8 cellular contexts compared by ENCODE assay signal in genomic region chr2:231104115-231104713, GRCh38. TPM values are rescaled to one million over a fixed set of nuclear protein-coding genes. Genes with fewer than 3 reads are reported as not detected.
DNase-seq lines count a peak whose midpoint lies in the region; ATAC-seq and TF ChIP-seq lines count a peak whose summit lies in the region.

No MANE protein-coding gene starts in this region.

- intact Hi-C loops in mucosa of descending colon (cut with DNase I, micrococcal nuclease) = loop anchor here in 1 of 2 donors (10.0 kb wide), 1 partner anchor 311 kb away; no protein-coding TSS in a partner anchor

- no peaks in the 10 kb centered on the region for H3K27me3 ChIP-seq in endodermal cell (ENCODE audit: control insufficient read depth, insufficient read depth, low read length, poor library complexity, severe bottlenecking)

- TF ChIP-seq CTCF in endodermal cell (conservative IDR thresholded peaks at IDR 0.05) (peak; percentile 86), mucosa of descending colon (IDR thresholded peaks at IDR 0.05) (peak; percentile 78)

- H3K27ac Mint-ChIP-seq in endodermal cell = no peak overlapping the region
- H3K27ac Mint-ChIP-seq in stimulated activated naive B cell treated with anti-CD40 and anti-IgM and Interleukin-4, amounts not matched to agents 10 μg/mL and 1 μg/mL and 100 μg/mL, for 72 hours = no peak overlapping the region

- WGBS in endodermal cell (ENCODE audit: insufficient coverage in 1 of 2, insufficient read length in 1 of 2), 2 experiments = 42% methylated on average over 2 of the region's 3 CpGs; no CpG with 5 or more reads in 1 of the 2 experiments

- H3K36me3 Mint-ChIP-seq in endodermal cell (ENCODE audit: low read depth) = peaks cover 49% of the 10 kb centered on the region
- peaks cover 29 to 37% of the 10 kb centered on the region in 2 donors for H3K36me3 Mint-ChIP-seq in stimulated activated naive B cell treated with anti-CD40 and anti-IgM and Interleukin-4, amounts not matched to agents 10 μg/mL and 1 μg/mL and 100 μg/mL, for 72 hours

- H3K9me3 ChIP-seq in endodermal cell (ENCODE audit: control insufficient read depth, low read length) (peaks cover 16% of the 10 kb centered on the region), mucosa of descending colon (peaks cover 15% of the 10 kb centered on the region)

- H3K9me3 Mint-ChIP-seq in endodermal cell = peaks cover 21% of the 10 kb centered on the region
- H3K9me3 Mint-ChIP-seq in stimulated activated naive B cell treated with anti-CD40 and anti-IgM and Interleukin-4, amounts not matched to agents 10 μg/mL and 1 μg/mL and 100 μg/mL, for 72 hours = peaks cover 8 to 11% of the 10 kb centered on the region in 2 donors

- no peaks in the 10 kb centered on the region for H3K27me3 Mint-ChIP-seq in endodermal cell (ENCODE audit: insufficient read depth)
- no peaks in the 10 kb centered on the region for H3K27me3 Mint-ChIP-seq in stimulated activated naive B cell treated with anti-CD40 and anti-IgM and Interleukin-4, amounts not matched to agents 10 μg/mL and 1 μg/mL and 100 μg/mL, for 72 hours

- H3K4me3 ChIP-seq in endodermal cell (ENCODE audit: low read length) (no peak overlapping the region), mucosa of descending colon (no peak overlapping the region)

- H3K36me3 ChIP-seq in endodermal cell (ENCODE audit: control insufficient read depth, insufficient read depth, low read length) (peaks cover 72% of the 10 kb centered on the region), mucosa of descending colon (ENCODE audit: low read depth) (no peaks in the 10 kb centered on the region)

- no peak overlapping the region for H3K9ac ChIP-seq in endodermal cell (ENCODE audit: extremely low read depth, low read length, poor library complexity, severe bottlenecking)

- no peak overlapping the region for H3K27ac ChIP-seq in endodermal cell (ENCODE audit: low read depth, low read length)

- H3K4me3 Mint-ChIP-seq in endodermal cell = no peak overlapping the region
- H3K4me3 Mint-ChIP-seq in stimulated activated naive B cell treated with anti-CD40 and anti-IgM and Interleukin-4, amounts not matched to agents 10 μg/mL and 1 μg/mL and 100 μg/mL, for 72 hours = no peak overlapping the region

- DNase-seq in NCI-H2171 treated with DMSO at 0.1 percent for 48 hours (lab: John Stamatoyannopoulos, UW) = peak; percentile 21
- DNase-seq in NCI-H2171 (lab: John Stamatoyannopoulos, UW) = no peak
- DNase-seq in NCI-H460 (ENCODE audit: extremely low read depth, low read depth) = peak; percentile 64
- DNase-seq in activated CD4-positive, alpha-beta T cell treated with anti-CD3 and anti-CD28 coated beads, Interleukin-2, amount 50 U/mL, for 48 hours = peak; percentile 51 to 66
- DNase-seq in endodermal cell = peak; percentile 84
- peak in 1 of 3 donors; percentile 90 for DNase-seq in mucosa of descending colon
- DNase-seq in stimulated activated naive B cell treated with anti-CD40 and anti-IgM and Interleukin-4, amounts not matched to agents 10 μg/mL and 1 μg/mL and 100 μg/mL, for 72 hours = peak; percentile 43

- ATAC-seq in HG02759 (IDR thresholded peaks at IDR 0.05; ENCODE audit: unreplicated experiment) = peak; percentile 67
- ATAC-seq in mucosa of descending colon = peak; percentile 74
- peak; percentile 84 for ATAC-seq in stimulated activated naive B cell treated with anti-CD40 and anti-IgM and Interleukin-4, amounts not matched to agents 10 μg/mL and 1 μg/mL and 100 μg/mL, for 72 hours (replicated peaks)

- peaks cover 10% of the 10 kb centered on the region for H3K4me1 Mint-ChIP-seq in endodermal cell
- H3K4me1 Mint-ChIP-seq in stimulated activated naive B cell treated with anti-CD40 and anti-IgM and Interleukin-4, amounts not matched to agents 10 μg/mL and 1 μg/mL and 100 μg/mL, for 72 hours = peaks cover 2 to 4% of the 10 kb centered on the region in 2 donors

- peaks cover 2% of the 10 kb centered on the region for H3K4me1 ChIP-seq in endodermal cell (ENCODE audit: control insufficient read depth, insufficient read depth, low read length)
- peaks cover 6% of the 10 kb centered on the region for H3K4me1 ChIP-seq in mucosa of descending colon (ENCODE audit: low read depth)

RNA-seq across cellular contexts. Expression of gene HTR2B, which starts 20.6 kb away (rescaled TPM):
- not detected in 2 replicates for total RNA-seq in NCI-H460 (2014; rRNA removed; shearing (Covaris generic))
- polyA plus RNA-seq in NCI-H460 (2014; cell fraction: nucleus; rRNA removed) = not detected in 2 replicates
- total RNA-seq in endodermal cell (not detected), mucosa of descending colon (1 to 10 TPM in 1 of 3 donors, under 1 TPM in 2; 0.17 to 4.1 (median 0.22) TPM)
- polyA plus RNA-seq in endodermal cell (2013, experiment 1 of 2) = not detected
- polyA plus RNA-seq in endodermal cell (2013, experiment 2 of 2) = not detected

RNA-seq across cellular contexts. Expression of gene PSMD1, which starts 47.5 kb away (rescaled TPM):
- total RNA-seq in NCI-H460 (2014; rRNA removed; shearing (Covaris generic)) = 78.2 and 92.7 TPM in 2 replicates
- polyA plus RNA-seq in NCI-H460 (2014; cell fraction: nucleus; rRNA removed) = 85.7 and 87.5 TPM in 2 replicates
- total RNA-seq in endodermal cell = 100 to 1,000 TPM; 148 to 158 TPM
- polyA plus RNA-seq in endodermal cell (2013, experiment 1 of 2) = 102 TPM
- polyA plus RNA-seq in endodermal cell (2013, experiment 2 of 2) = 99.3 TPM
- 10 to 100 TPM; 68.1 to 90.4 (median 76.6) TPM for total RNA-seq in mucosa of descending colon
